In the genomic region with DNA sequence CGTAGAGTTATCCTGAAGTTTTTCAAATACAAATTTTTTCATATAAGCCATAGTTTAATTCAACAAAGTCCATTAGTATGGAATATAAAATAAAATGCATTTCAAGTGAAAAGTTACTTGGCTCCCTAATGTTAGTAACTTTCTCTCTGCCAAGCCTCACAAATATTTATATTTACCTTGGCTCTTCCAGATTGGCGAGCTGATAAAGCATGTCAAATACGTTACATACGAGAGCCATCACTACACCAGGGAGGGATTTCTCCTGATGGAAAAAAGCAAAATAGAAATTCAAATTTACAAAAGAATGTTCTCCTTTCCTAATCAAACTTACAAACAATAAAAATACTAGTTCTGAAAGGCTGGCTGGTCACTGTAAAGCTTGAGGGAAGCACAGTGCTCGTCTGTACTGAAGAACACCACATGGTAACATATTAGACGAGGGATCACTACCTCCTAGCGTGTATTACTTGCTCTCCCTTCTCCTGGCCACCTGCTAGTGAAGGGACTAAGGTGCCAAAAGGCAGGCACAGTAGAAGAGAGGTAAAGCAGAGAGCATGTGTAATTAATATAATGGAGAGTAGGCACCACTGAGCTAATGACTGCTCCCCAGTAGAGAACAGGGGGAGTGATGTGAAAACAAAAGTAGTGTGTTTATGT, we compare ENCODE assay signal across 24 cellular contexts.
"Had no signal": no experiment of that assay in that cellular context is flagged by ENCODE, and none has a peak within 500 bp of the region (broad histone marks: within the 10 kb centered on the region; RNA-seq: fewer than 3 reads in every experiment).

No MANE protein-coding gene starts in this region.

- DNase-seq: effector CD4-positive, alpha-beta T cell; heart left ventricle; hippocampal formation; kidney glomerular epithelial cell; mammary epithelial cell; mucosa of descending colon; naive thymus-derived CD8-positive, alpha-beta T cell; psoas muscle; retina; spleen; stimulated activated CD4-positive, alpha-beta T cell treated with anti-CD3 and anti-CD28 coated beads, Interleukin-15, amount 100 ng/mL, for 24 hours; stimulated activated CD4-positive, alpha-beta T cell treated with anti-CD3 and anti-CD28 coated beads, Interleukin-1b, Interleukin-23, amount 100 ng/mL, for 48 hours; stimulated activated CD4-positive, alpha-beta T cell treated with anti-CD3 and anti-CD28 coated beads, Interleukin-4, amount 100 ng/mL, for 24 hours; stimulated activated naive CD4-positive, alpha-beta T cell; stomach; substantia nigra; transverse colon had no signal

- H3K27ac ChIP-seq: coronary artery, heart left ventricle, neutrophil, psoas muscle, spleen, stomach, thoracic aorta, transverse colon had no signal

- H3K4me1 ChIP-seq: psoas muscle, transverse colon had no signal

- FAIRE-seq: endometrium, frontal cortex had no signal

- H3K9me3 Mint-ChIP-seq: naive thymus-derived CD8-positive, alpha-beta T cell had no signal

- H3K27me3 Mint-ChIP-seq: naive thymus-derived CD8-positive, alpha-beta T cell had no signal

- H3K9me3 ChIP-seq: heart left ventricle, mucosa of descending colon, neutrophil, psoas muscle, spleen, stomach, thoracic aorta, transverse colon had no signal

- H3K4me3 ChIP-seq: coronary artery, heart left ventricle, mucosa of descending colon, psoas muscle, spleen, stomach, thoracic aorta, transverse colon had no signal

- H3K27me3 ChIP-seq: heart left ventricle, neutrophil, spleen, stomach, transverse colon had no signal

- ATAC-seq: esophagus mucosa; heart left ventricle; mucosa of descending colon; naive thymus-derived CD8-positive, alpha-beta T cell; psoas muscle; sciatic nerve had no signal

- H3K4me3 Mint-ChIP-seq: naive thymus-derived CD8-positive, alpha-beta T cell had no signal
